Comparison of ENCODE assay signal across 8 cellular contexts in the genomic region with DNA sequence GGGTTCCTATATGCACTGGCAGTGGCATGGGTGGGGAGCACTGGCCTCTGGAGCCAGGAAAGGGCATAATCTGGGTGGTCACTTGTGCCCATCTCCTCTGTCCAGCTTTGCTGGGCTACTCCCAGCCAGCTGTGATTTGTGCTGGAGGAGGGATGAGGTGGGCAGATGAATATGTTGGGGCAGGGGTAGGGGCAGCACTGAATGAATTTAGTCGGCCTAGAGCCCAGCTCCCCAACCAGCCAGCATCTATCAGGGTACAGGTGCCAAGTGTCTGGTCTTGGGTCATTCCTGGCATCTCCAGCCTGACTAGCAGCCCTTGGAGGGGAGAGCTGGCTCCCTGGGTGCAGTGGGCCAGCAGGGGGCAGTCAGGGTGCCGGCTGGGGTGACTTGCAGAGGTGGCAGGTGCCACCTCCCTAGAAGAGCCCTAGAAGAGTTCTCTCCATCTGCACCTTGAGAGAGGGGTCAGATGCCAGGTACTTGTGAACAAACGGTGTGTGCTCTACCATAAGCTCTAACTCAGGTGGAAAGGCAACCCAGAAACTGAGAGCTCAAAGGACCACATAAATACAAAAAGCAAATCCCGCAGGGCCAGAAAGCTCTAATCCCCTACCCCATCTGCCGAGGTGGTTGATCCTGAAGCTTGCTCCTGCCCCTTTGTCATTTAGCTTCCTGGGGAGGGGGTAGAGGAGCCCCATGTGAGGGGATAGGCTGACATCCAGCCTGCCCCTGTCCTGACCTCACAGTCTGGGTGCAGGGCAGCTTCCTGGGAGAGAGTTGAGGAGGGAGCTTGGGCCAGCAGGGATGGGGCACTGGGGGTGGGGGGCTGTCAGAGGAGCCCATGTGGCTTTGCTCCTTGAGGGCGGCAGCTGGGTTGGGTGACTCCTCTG. TPM values are rescaled to one million over a fixed set of nuclear protein-coding genes. Genes with fewer than 3 reads are reported as not detected.
DNase-seq lines count a peak whose midpoint lies in the region; ATAC-seq and TF ChIP-seq lines count a peak whose summit lies in the region.

No MANE protein-coding gene starts in this region.

- H3K4me3 ChIP-seq in esophagus muscularis mucosa (no peak overlapping the region), ovary (no peak overlapping the region)

- no peaks in the 10 kb centered on the region for H3K36me3 ChIP-seq in esophagus muscularis mucosa
- no peaks in the 10 kb centered on the region for H3K36me3 ChIP-seq in ovary

- TF ChIP-seq POLR2A in esophagus muscularis mucosa (IDR thresholded peaks at IDR 0.05; ENCODE audit: low read depth): no peak
- no peak for TF ChIP-seq POLR2A in ovary (IDR thresholded peaks at IDR 0.05)

- TF ChIP-seq EP300 in esophagus muscularis mucosa (IDR thresholded peaks at IDR 0.05) (no peak), ovary (IDR thresholded peaks at IDR 0.05) (no peak)

- no peaks in the 10 kb centered on the region for H3K9me3 ChIP-seq in esophagus muscularis mucosa
- no peaks in the 10 kb centered on the region for H3K9me3 ChIP-seq in ovary

- H3K27me3 ChIP-seq in esophagus muscularis mucosa (peaks cover 0 to 21% (median 2%) of the 10 kb centered on the region in 4 donors), ovary (no peaks in the 10 kb centered on the region)

- DNase-seq in NCI-H510A treated with DMSO at 0.1 percent for 48 hours (lab: John Stamatoyannopoulos, UW) (peak; percentile 66), NCI-H510A (lab: John Stamatoyannopoulos, UW) (no peak), NCI-H82 treated with DMSO at 0.1 percent for 48 hours (lab: John Stamatoyannopoulos, UW; ENCODE audit: unreplicated experiment) (peak; percentile 86), esophagus muscularis mucosa (ENCODE audit: extremely low spot score) (no peak), ovary (peak in 3 of 5 donors; percentile 15 to 63 (median 57)), RKO (ENCODE audit: low spot score) (no peak)

- no peak for ATAC-seq in HG02623 (IDR thresholded peaks at IDR 0.05; ENCODE audit: unreplicated experiment)
- no peak for ATAC-seq in GM19467 (IDR thresholded peaks at IDR 0.05; ENCODE audit: unreplicated experiment)

- 69% methylated on average over 6 of the region's 6 CpGs for WGBS in esophagus muscularis mucosa
- WGBS in ovary, 3 donors: 62 to 68% (median 66%) methylated on average over 6 of the region's 6 CpGs

- intact Hi-C loops in esophagus muscularis mucosa (cut with DNase I): loop anchor here (5.0 to 10.0 kb wide), 2 partner anchors 143 to 270 kb away; no protein-coding TSS in a partner anchor
- intact Hi-C loops in ovary (cut with DNase I): loop anchor here (5.0 kb wide), 5 partner anchors 103 to 528 kb away; no protein-coding TSS in a partner anchor

- peak; percentile 38 to 54 (median 39) for TF ChIP-seq CTCF in esophagus muscularis mucosa (IDR thresholded peaks at IDR 0.05)
- TF ChIP-seq CTCF in ovary (IDR thresholded peaks at IDR 0.05): peak in 1 of 3 donors; percentile 33

- H3K27ac ChIP-seq in esophagus muscularis mucosa (replicated peaks in 1 of 4) (peak overlapping the region in 1 of 4 donors; percentile 48), ovary (no peak overlapping the region)

- peaks cover 15 to 76% (median 57%) of the 10 kb centered on the region in 4 donors for H3K4me1 ChIP-seq in esophagus muscularis mucosa
- peaks cover 15% of the 10 kb centered on the region for H3K4me1 ChIP-seq in ovary (ENCODE audit: insufficient read depth)

RNA-seq across cellular contexts. Expression of gene SORCS2, which starts 2.2 kb away (rescaled TPM):
- 10 to 100 TPM in 1 of 4 donors, 1 to 10 TPM in 3; 3.3 to 10.1 (median 4.3) TPM for total RNA-seq in esophagus muscularis mucosa
- total RNA-seq in ovary: 10 to 100 TPM in 3 of 7 donors, 1 to 10 TPM in 3, under 1 TPM in 1; 0.60 to 23.9 (median 7.1) TPM
- 10 to 100 TPM in 1 of 2 donors, 1 to 10 TPM in 1; 3.9 to 10.9 TPM for polyA plus RNA-seq in ovary

Comparison
In these comparisons a context has a peak if more than half of its experiments do, and no peak if none do; other contexts are left out.
1. DNase-seq: peak in NCI-H510A treated with DMSO at 0.1 percent for 48 hours (single experiment), NCI-H82 treated with DMSO at 0.1 percent for 48 hours (single experiment) and ovary (3 of 5); none in NCI-H510A (single experiment), esophagus muscularis mucosa (single experiment) and RKO (single experiment).